Comparison of ENCODE assay signal across 22 cellular contexts in the genomic region with DNA sequence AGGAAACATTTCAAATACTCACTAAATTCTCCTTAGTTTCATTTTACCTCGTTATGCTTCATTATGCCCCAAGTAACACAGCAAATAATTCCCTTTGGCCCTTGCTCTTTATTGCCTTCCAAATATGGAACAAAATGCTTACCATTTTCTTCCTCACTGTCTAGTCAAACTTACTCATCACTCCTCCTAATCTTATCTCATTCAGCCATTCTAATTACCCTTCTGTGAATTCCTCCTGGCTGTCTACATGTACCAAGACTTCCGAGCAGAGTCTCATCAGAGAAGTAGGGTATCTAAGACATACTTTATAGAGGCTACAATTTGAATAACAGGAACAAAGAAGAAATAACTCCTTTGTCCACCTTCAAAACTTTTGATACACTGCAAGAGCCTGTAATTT.
"Had no signal": no experiment of that assay in that cellular context is flagged by ENCODE, and none has a peak within 500 bp of the region (broad histone marks: within the 10 kb centered on the region; RNA-seq: fewer than 3 reads in every experiment).

No MANE protein-coding gene starts in this region.

- H3K27ac Mint-ChIP-seq: activated CD4-positive, alpha-beta T cell treated with anti-CD3 and anti-CD28 coated beads for 36 hours; activated naive CD8-positive, alpha-beta T cell; brain; endodermal cell; mesothelial cell of epicardium; natural killer cell treated with Interleukin-12 subunit alpha and Interleukin-12 subunit beta and Interleukin-15 and Interleukin-18, amount 100 ng/mL, for 72 hours; WTC11 had no signal

- DNase-seq: activated CD4-positive, alpha-beta T cell treated with anti-CD3 and anti-CD28 coated beads for 36 hours; activated CD4-positive, alpha-beta T cell treated with anti-CD3 and anti-CD28 coated beads, Interleukin-2, amount 50 U/mL, for 48 hours; activated T-cell treated with anti-CD3 and anti-CD28 coated beads for 4 hours; amniotic stem cell; central memory CD4-positive, alpha-beta T cell; endodermal cell; foreskin keratinocyte; glutamatergic neuron; hypothalamus; lower lobe of right lung; nucleus accumbens; posterior cingulate gyrus; retina; stimulated activated CD4-positive, alpha-beta T cell treated with anti-CD3 and anti-CD28 coated beads, Interleukin-2, amount 100 ng/mL, for 24 hours; stimulated activated naive CD4-positive, alpha-beta T cell treated with Interleukin-2 at 50 U/mL for 16 hours; substantia nigra; tibial artery had no signal

- ATAC-seq: activated CD4-positive, alpha-beta T cell treated with anti-CD3 and anti-CD28 coated beads for 36 hours; foreskin keratinocyte; lower lobe of right lung; natural killer cell treated with Interleukin-12 subunit alpha and Interleukin-12 subunit beta and Interleukin-15 and Interleukin-18, amount 100 ng/mL, for 72 hours; WTC11 had no signal

- H3K36me3 ChIP-seq: lower lobe of right lung, tibial artery had no signal

- H3K9me3 ChIP-seq: lower lobe of right lung, tibial artery had no signal

- H3K4me3 Mint-ChIP-seq: activated CD4-positive, alpha-beta T cell treated with anti-CD3 and anti-CD28 coated beads for 36 hours; activated naive CD8-positive, alpha-beta T cell; brain; endodermal cell; mesothelial cell of epicardium; natural killer cell treated with Interleukin-12 subunit alpha and Interleukin-12 subunit beta and Interleukin-15 and Interleukin-18, amount 100 ng/mL, for 72 hours; WTC11 had no signal

- H3K4me1 Mint-ChIP-seq: activated CD4-positive, alpha-beta T cell treated with anti-CD3 and anti-CD28 coated beads for 36 hours had no signal

- H3K27me3 Mint-ChIP-seq: brain; natural killer cell treated with Interleukin-12 subunit alpha and Interleukin-12 subunit beta and Interleukin-15 and Interleukin-18, amount 100 ng/mL, for 72 hours had no signal

- H3K4me1 ChIP-seq: foreskin keratinocyte, lower lobe of right lung, tibial artery had no signal

- H3K36me3 Mint-ChIP-seq: activated naive CD8-positive, alpha-beta T cell; brain; mesothelial cell of epicardium; natural killer cell treated with Interleukin-12 subunit alpha and Interleukin-12 subunit beta and Interleukin-15 and Interleukin-18, amount 100 ng/mL, for 72 hours; WTC11 had no signal

- H3K27ac ChIP-seq: foreskin keratinocyte, lower lobe of right lung, tibial artery had no signal

- H3K27me3 ChIP-seq: foreskin keratinocyte, tibial artery had no signal

- H3K4me3 ChIP-seq: lower lobe of right lung, tibial artery had no signal
